In the genomic region with DNA sequence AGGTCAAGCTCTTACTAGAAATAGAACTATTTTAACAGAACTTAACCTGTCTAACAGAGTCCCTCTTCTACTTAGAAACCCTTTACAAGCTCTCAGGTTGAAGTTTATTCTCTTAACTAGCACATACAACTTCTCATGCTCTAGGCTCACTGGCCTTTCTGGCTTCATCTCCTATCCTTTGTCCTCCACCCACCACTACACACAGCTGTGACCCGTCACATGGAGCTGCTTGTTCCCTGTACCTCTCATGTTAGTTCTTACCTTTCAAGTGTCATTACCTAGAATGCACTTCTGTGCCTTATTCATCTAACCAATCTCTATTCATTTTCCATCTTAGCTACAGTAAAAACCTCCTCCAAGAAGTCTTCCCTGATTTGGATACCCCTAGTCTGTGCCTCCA, we compare ENCODE assay signal across 9 cellular contexts.
"Had no signal": no experiment of that assay in that cellular context is flagged by ENCODE, and none has a peak within 500 bp of the region (broad histone marks: within the 10 kb centered on the region; RNA-seq: fewer than 3 reads in every experiment).

No MANE protein-coding gene starts in this region.

- H3K4me3 ChIP-seq: GM23248 had no signal

- FAIRE-seq: H54, HepG2 had no signal

- ATAC-seq: HepG2 had no signal

- H2AFZ ChIP-seq: GM23248 had no signal

- DNase-seq: GM23248, GOT3, H9, HCEC 1CT, KG1 had no signal

- H3K4me3 Mint-ChIP-seq: H9, IgD-negative memory B cell had no signal

- H3K9me3 Mint-ChIP-seq: H9, IgD-negative memory B cell had no signal

- H3K27ac Mint-ChIP-seq: IgD-negative memory B cell had no signal

- H3K4me1 Mint-ChIP-seq: IgD-negative memory B cell had no signal

- H3K9ac ChIP-seq: GM23248 had no signal

- H3K27ac ChIP-seq: GM23248, HL-60 had no signal

- H3K36me3 Mint-ChIP-seq: IgD-negative memory B cell had no signal
